In genomic region chr6:119350202-119351004, GRCh38 we compare ENCODE assay signal across 8 cellular contexts. TPM values are rescaled to one million over a fixed set of nuclear protein-coding genes. Genes with fewer than 3 reads are reported as not detected.
A peak's percentile ranks its signal among the peaks of the same experiment; 100 is the strongest.
DNase-seq lines count a peak whose midpoint lies in the region; TF ChIP-seq lines count a peak whose summit lies in the region.

No MANE protein-coding gene starts in this region.

- POLR2A ChIA-PET in GM10248 (lab: Yijun Ruan, JAX): interaction anchor here (0.8 to 1.1 kb wide), 3 partner anchors 36 to 441 kb away, joined by 3 to 7 read pairs (median 3); no protein-coding TSS in a partner anchor

- peak overlapping the region; percentile 2 for H3K27ac Mint-ChIP-seq in endodermal cell

- H3K36me3 ChIP-seq in GM23248 (ENCODE audit: low read depth) (no peaks in the 10 kb centered on the region), Karpas-422 (ENCODE audit: insufficient read depth, low read length) (no peaks in the 10 kb centered on the region), endodermal cell (ENCODE audit: control insufficient read depth, insufficient read depth, low read length) (peaks cover 3% of the 10 kb centered on the region), muscle layer of colon (ENCODE audit: insufficient read depth, low read length) (no peaks in the 10 kb centered on the region)

- H2AFZ ChIP-seq in GM23248 (peak overlapping the region; percentile 93), Karpas-422 (ENCODE audit: low read length) (peak overlapping the region; percentile 73; the same call in 1 of the 2 replicates)

- 1 to 2% methylated on average over 25 of the region's 25 CpGs for WGBS in GM23248 (ENCODE audit: low coverage in 1 of 2, low lambda C conversion rate in 2 of 2, missing lambda C conversion rate in 2 of 2), 2 experiments
- 7 to 8% methylated on average over 18 to 25 of the region's 25 CpGs for WGBS in endodermal cell (ENCODE audit: insufficient coverage in 1 of 2, insufficient read length in 1 of 2), 2 experiments

- no peaks in the 10 kb centered on the region for H3K27me3 Mint-ChIP-seq in endodermal cell (ENCODE audit: insufficient read depth)

- peak overlapping the region; percentile 92 for H3K4me2 ChIP-seq in GM23248 (ENCODE audit: unreplicated experiment)
- H3K4me2 ChIP-seq in Karpas-422 (ENCODE audit: low read depth, low read length, poor library complexity, severe bottlenecking): peak overlapping the region; percentile 97

- no peaks in the 10 kb centered on the region for H3K27me3 ChIP-seq in GM23248 (replicated peaks; ENCODE audit: insufficient read depth)
- no peaks in the 10 kb centered on the region for H3K27me3 ChIP-seq in Karpas-422 (ENCODE audit: low read length)
- H3K27me3 ChIP-seq in endodermal cell (ENCODE audit: control insufficient read depth, insufficient read depth, low read length, poor library complexity, severe bottlenecking): no peaks in the 10 kb centered on the region
- no peaks in the 10 kb centered on the region for H3K27me3 ChIP-seq in muscle layer of colon (ENCODE audit: control insufficient read depth in 1 of 2, insufficient read depth in 2 of 2, low read length in 2 of 2)

- H3K9me3 ChIP-seq in GM23248 (ENCODE audit: low read depth) (no peaks in the 10 kb centered on the region), Karpas-422 (ENCODE audit: low read length) (no peaks in the 10 kb centered on the region), endodermal cell (ENCODE audit: control insufficient read depth, low read length) (no peaks in the 10 kb centered on the region), muscle layer of colon (ENCODE audit: low read length) (no peaks in the 10 kb centered on the region)

- H3K36me3 Mint-ChIP-seq in endodermal cell (ENCODE audit: low read depth): peaks cover 19% of the 10 kb centered on the region

- H3K79me2 ChIP-seq in GM23248 (ENCODE audit: insufficient read depth) (peaks cover 4% of the 10 kb centered on the region; the same call in 1 of the 2 replicates), Karpas-422 (ENCODE audit: low read length) (no peaks in the 10 kb centered on the region)

- in situ Hi-C loops in GM23248 (cut with MboI): loop anchor here (25.0 kb wide), 1 partner anchor 612 kb away; no protein-coding TSS in a partner anchor

- H3K9ac ChIP-seq in GM23248: peak overlapping the region; percentile 91
- H3K9ac ChIP-seq in Karpas-422 (ENCODE audit: low read length): peak overlapping the region; percentile 66
- H3K9ac ChIP-seq in endodermal cell (ENCODE audit: extremely low read depth, low read length, poor library complexity, severe bottlenecking): peak overlapping the region; percentile 7
- H3K9ac ChIP-seq in muscle layer of colon (ENCODE audit: low read length): peak overlapping the region; percentile 74

- no peaks in the 10 kb centered on the region for H4K20me1 ChIP-seq in GM23248 (ENCODE audit: insufficient read depth)
- no peaks in the 10 kb centered on the region for H4K20me1 ChIP-seq in Karpas-422 (ENCODE audit: insufficient read depth, low read depth, low read length)

- H3F3A ChIP-seq in GM23248 (ENCODE audit: insufficient read depth): peaks cover 8% of the 10 kb centered on the region; the same call in 1 of the 2 replicates

- CTCF ChIA-PET in GM10248 (lab: Yijun Ruan, JAX): interaction anchor here (0.8 to 1.8 kb wide), 19 partner anchors 9 to 727 kb away, joined by 3 to 9 read pairs (median 3); no protein-coding TSS in a partner anchor

- H3K4me3 ChIP-seq in GM23248 (peak overlapping the region; percentile 85), Karpas-422 (ENCODE audit: low read length) (peak overlapping the region; percentile 75), endodermal cell (ENCODE audit: low read length) (peak overlapping the region; percentile 87), muscle layer of colon (ENCODE audit: low read depth in 1 of 2, low read length in 2 of 2) (peak overlapping the region; percentile 77 to 89)

- H3K9me3 Mint-ChIP-seq in endodermal cell: no peaks in the 10 kb centered on the region

- H3K4me3 Mint-ChIP-seq in endodermal cell: peak overlapping the region; percentile 89

- peak; percentile 38 for DNase-seq in GM10248 (ENCODE audit: extremely low spot score)
- peak; percentile 90 for DNase-seq in GM23248
- no peak for DNase-seq in Karpas-422
- DNase-seq in activated CD4-positive, CD25-positive, alpha-beta regulatory T cell (lab: John Stamatoyannopoulos, UW): peak in 3 of 4 experiments; percentile 19 to 20 (median 19)
- no peak for DNase-seq in endodermal cell
- DNase-seq in superior temporal gyrus (ENCODE audit: extremely low spot score): peak; percentile 69
- DNase-seq in NCI-H510A (lab: John Stamatoyannopoulos, UW): no peak

- H3K27ac ChIP-seq in GM23248: peak overlapping the region; percentile 75
- H3K27ac ChIP-seq in Karpas-422 (ENCODE audit: low read length): no peak overlapping the region
- H3K27ac ChIP-seq in endodermal cell (ENCODE audit: low read depth, low read length): no peak overlapping the region
- peak overlapping the region; percentile 93 for H3K27ac ChIP-seq in muscle layer of colon (ENCODE audit: low read depth, low read length)

- peaks cover 18% of the 10 kb centered on the region for H3K4me1 ChIP-seq in GM23248 (ENCODE audit: insufficient read depth)
- peaks cover 35% of the 10 kb centered on the region for H3K4me1 ChIP-seq in Karpas-422 (ENCODE audit: low read length)
- H3K4me1 ChIP-seq in endodermal cell (ENCODE audit: control insufficient read depth, insufficient read depth, low read length): peaks cover 3% of the 10 kb centered on the region
- H3K4me1 ChIP-seq in muscle layer of colon (ENCODE audit: insufficient read depth, low read length): peaks cover 25% of the 10 kb centered on the region

- H3K4me1 Mint-ChIP-seq in endodermal cell: peaks cover 26% of the 10 kb centered on the region

- TF ChIP-seq CTCF in GM10248 (IDR thresholded peaks at IDR 0.05; ENCODE audit: control extremely low read depth, extremely low read depth, low read depth, missing control alignments) (no peak), endodermal cell (conservative IDR thresholded peaks at IDR 0.05) (no peak)

- H3K9me2 ChIP-seq in GM23248 (ENCODE audit: insufficient read depth) (no peaks in the 10 kb centered on the region), Karpas-422 (replicated peaks; ENCODE audit: insufficient read depth, low read length) (no peaks in the 10 kb centered on the region)

RNA-seq across cellular contexts. Expression of gene MAN1A1, which starts 0.8 kb away (rescaled TPM):
- total RNA-seq in GM23248 (2014; rRNA removed; shearing (Covaris generic)): 31.4 and 33.4 TPM in 2 replicates
- 9.8 and 10.5 TPM in 2 replicates for polyA plus RNA-seq in GM23248 (2016; fragmentation: Nextera tagmentation; extraction: Ambion mirVana)
- total RNA-seq in Karpas-422 (2014; rRNA removed; shearing (Covaris generic); ENCODE audit: low replicate concordance): 0.43 and 0.48 TPM in 2 replicates
- 10 to 100 TPM; 41.7 to 43.7 TPM for total RNA-seq in endodermal cell
- polyA plus RNA-seq in endodermal cell (2013, experiment 1 of 2): 10.5 TPM
- 11.9 TPM for polyA plus RNA-seq in endodermal cell (2013, experiment 2 of 2)

Comparison
In these comparisons a context has a peak if more than half of its experiments do, and no peak if none do; other contexts are left out.
1. DNase-seq: peak in GM10248 (single experiment), GM23248 (single experiment), activated CD4-positive, CD25-positive, alpha-beta regulatory T cell (3 of 4) and superior temporal gyrus (single experiment); none in Karpas-422 (single experiment), endodermal cell (single experiment) and NCI-H510A (single experiment).
2. H3K27ac ChIP-seq: peak in GM23248 (single experiment) and muscle layer of colon (single experiment); none in Karpas-422 (single experiment) and endodermal cell (single experiment).
3. H3K9ac ChIP-seq: peak in every context shown above with its lines; median percentile 91 in GM23248; 74 in muscle layer of colon; 66 in Karpas-422; 7 in endodermal cell.
4. RNA of gene MAN1A1, which starts 0.8 kb away (total RNA-seq): 41.7 to 43.7 TPM in endodermal cell and 31.4 to 33.4 TPM in GM23248; 0.43 to 0.48 TPM in Karpas-422; every median in the first group is over 10 times any median in the second.
5. Peak in every context shown above with its lines, with median percentiles within 50 percentile points of each other: H3K4me3 ChIP-seq.